In genomic region chr15:78680416-78681068, GRCh38 we compare ENCODE assay signal across 29 cellular contexts. TPM values are rescaled to one million over a fixed set of nuclear protein-coding genes. Genes with fewer than 3 reads are reported as not detected.
DNase-seq lines count a peak whose midpoint lies in the region; ATAC-seq and TF ChIP-seq lines count a peak whose summit lies in the region.
"Had no signal": no experiment of that assay in that cellular context is flagged by ENCODE, and none has a peak within 500 bp of the region (broad histone marks: within the 10 kb centered on the region; RNA-seq: fewer than 3 reads in every experiment).

No MANE protein-coding gene starts in this region.

- H3K36me3 Mint-ChIP-seq in WTC11 = no peaks in the 10 kb centered on the region
- H3K36me3 Mint-ChIP-seq: activated naive CD8-positive, alpha-beta T cell treated with anti-CD3 and anti-CD28 coated beads for 36 hours; memory B cell; naive thymus-derived CD8-positive, alpha-beta T cell; stimulated activated naive B cell treated with anti-CD40 and anti-IgM and Interleukin-4, amounts not matched to agents 10 μg/mL and 1 μg/mL and 100 μg/mL, for 72 hours had no signal

- H3K9me3 ChIP-seq in heart right ventricle = peaks cover 0 to 3% (median 0%) of the 10 kb centered on the region in 11 donors
- no peaks in the 10 kb centered on the region for H3K9me3 ChIP-seq in lower lobe of right lung
- H3K9me3 ChIP-seq: esophagus squamous epithelium, gastroesophageal sphincter, HAP-1 had no signal

- no peaks in the 10 kb centered on the region for H3K27me3 ChIP-seq in heart right ventricle
- H3K27me3 ChIP-seq in lower lobe of right lung (ENCODE audit: low read depth) = no peaks in the 10 kb centered on the region
- H3K27me3 ChIP-seq: esophagus squamous epithelium, gastroesophageal sphincter had no signal

- 0 out of 2 replicates have a peak, but pooled peaks cover 3% of the 10 kb centered on the region for H3K9me3 Mint-ChIP-seq in WTC11
- H3K9me3 Mint-ChIP-seq: activated naive CD8-positive, alpha-beta T cell treated with anti-CD3 and anti-CD28 coated beads for 36 hours; activated T-helper 1 cell treated with anti-CD3 and anti-CD28 coated beads, Interleukin-12 subunit alpha, Interleukin-12 subunit beta, Interleukin-2, Interleukin-4 antibody, amounts not matched to agents 30 ng/mL and 10 ng/mL and 1 ng/mL, durations not matched to agents 14 hours and 24 hours and 36 hours; CD4-positive, alpha-beta T cell; memory B cell; naive thymus-derived CD8-positive, alpha-beta T cell; stimulated activated naive B cell treated with anti-CD40 and anti-IgM and Interleukin-4, amounts not matched to agents 10 μg/mL and 1 μg/mL and 100 μg/mL, for 72 hours had no signal

- ATAC-seq in heart right ventricle = no peak
- peak; percentile 32 to 65 for ATAC-seq in lower lobe of right lung
- ATAC-seq in WTC11 = no peak
- ATAC-seq in GM21381 (IDR thresholded peaks at IDR 0.05; ENCODE audit: unreplicated experiment) = no peak
- ATAC-seq: gastroesophageal sphincter; naive thymus-derived CD8-positive, alpha-beta T cell; PC-3; T-helper 17 cell had no signal

- H3K27ac Mint-ChIP-seq in WTC11 = no peak overlapping the region
- H3K27ac Mint-ChIP-seq: activated naive CD8-positive, alpha-beta T cell treated with anti-CD3 and anti-CD28 coated beads for 36 hours; activated T-helper 1 cell treated with anti-CD3 and anti-CD28 coated beads, Interleukin-12 subunit alpha, Interleukin-12 subunit beta, Interleukin-2, Interleukin-4 antibody, amounts not matched to agents 30 ng/mL and 10 ng/mL and 1 ng/mL, durations not matched to agents 14 hours and 24 hours and 36 hours; CD4-positive, alpha-beta T cell; memory B cell; stimulated activated naive B cell treated with anti-CD40 and anti-IgM and Interleukin-4, amounts not matched to agents 10 μg/mL and 1 μg/mL and 100 μg/mL, for 72 hours; T-helper 17 cell had no signal

- H3K4me3 ChIP-seq in heart right ventricle (no peak overlapping the region), lower lobe of right lung (no peak overlapping the region)
- H3K4me3 ChIP-seq: esophagus squamous epithelium, gastroesophageal sphincter, HAP-1 had no signal

- TF ChIP-seq CTCF in heart right ventricle (IDR thresholded peaks at IDR 0.05) = no peak
- no peak for TF ChIP-seq CTCF in lower lobe of right lung (IDR thresholded peaks at IDR 0.05)
- TF ChIP-seq CTCF in WTC11 (IDR thresholded peaks at IDR 0.05) = no peak

- peaks cover 60% of the 10 kb centered on the region for H3K4me1 Mint-ChIP-seq in WTC11
- H3K4me1 Mint-ChIP-seq: activated naive CD8-positive, alpha-beta T cell treated with anti-CD3 and anti-CD28 coated beads for 36 hours; T-helper 17 cell had no signal

- POLR2A ChIA-PET in WTC11 (lab: Charles Lee) = no interaction called here

- 84 to 92% methylated on average over 11 of the region's 11 CpGs for WGBS in heart right ventricle, 2 donors

- H3K27ac ChIP-seq in heart right ventricle (no peak overlapping the region), lower lobe of right lung (no peak overlapping the region)
- H3K27ac ChIP-seq: esophagus squamous epithelium, gastroesophageal sphincter, parathyroid adenoma had no signal

- peak; percentile 72 for DNase-seq in cardiac septum (ENCODE audit: low spot score)
- no peak for DNase-seq in heart right ventricle
- DNase-seq in SK-N-DZ (ENCODE audit: low spot score) = peak; percentile 72
- DNase-seq in lower lobe of right lung = peak; percentile 48
- DNase-seq in WTC11 (ENCODE audit: low spot score) = no peak
- no peak for DNase-seq in NCI-H748 treated with DMSO at 0.1 percent for 48 hours (lab: John Stamatoyannopoulos, UW)
- no peak for DNase-seq in COR-L47 (lab: John Stamatoyannopoulos, UW)
- DNase-seq: activated CD4-positive, CD25-positive, alpha-beta regulatory T cell; activated naive CD8-positive, alpha-beta T cell treated with anti-CD3 and anti-CD28 coated beads for 36 hours; CD4-positive, alpha-beta T cell; effector memory CD4-positive, alpha-beta T cell; esophagus squamous epithelium; kidney; naive thymus-derived CD8-positive, alpha-beta T cell; NCI-H1105 treated with DMSO at 0.1 percent for 48 hours; NCI-H82; PC-3; SHP77 treated with DMSO at 0.1 percent for 48 hours; stimulated activated CD4-positive, alpha-beta T cell treated with anti-CD3 and anti-CD28 coated beads, Interleukin-1b, Interleukin-23, amount 100 ng/mL, for 48 hours; stimulated activated naive B cell treated with anti-CD40 and anti-IgM and Interleukin-4, amounts not matched to agents 10 μg/mL and 1 μg/mL and 100 μg/mL, for 72 hours; T-helper 17 cell had no signal

- peaks cover 0 to 7% (median 4%) of the 10 kb centered on the region in 9 donors for H3K4me1 ChIP-seq in heart right ventricle
- no peaks in the 10 kb centered on the region for H3K4me1 ChIP-seq in lower lobe of right lung

- no peaks in the 10 kb centered on the region for H3K36me3 ChIP-seq in heart right ventricle
- H3K36me3 ChIP-seq in lower lobe of right lung = no peaks in the 10 kb centered on the region
- H3K36me3 ChIP-seq: esophagus squamous epithelium, gastroesophageal sphincter, HAP-1 had no signal

- peaks cover 18% of the 10 kb centered on the region for H3K27me3 Mint-ChIP-seq in WTC11 (ENCODE audit: low read depth)
- H3K27me3 Mint-ChIP-seq: activated naive CD8-positive, alpha-beta T cell treated with anti-CD3 and anti-CD28 coated beads for 36 hours; CD4-positive, alpha-beta T cell; stimulated activated naive B cell treated with anti-CD40 and anti-IgM and Interleukin-4, amounts not matched to agents 10 μg/mL and 1 μg/mL and 100 μg/mL, for 72 hours had no signal

- CTCF ChIA-PET in WTC11 (lab: Charles Lee) = interaction anchor here (0.6 kb wide), 1 partner anchor 177 kb away, joined by 3 read pairs; no protein-coding TSS in a partner anchor

- intact Hi-C loops in cardiac septum (cut with DNase I) = no loop called here
- intact Hi-C loops in heart right ventricle (cut with DNase I) = no loop called here
- intact Hi-C loops in lower lobe of right lung (cut with DNase I) = no loop called here

- H3K4me3 Mint-ChIP-seq in WTC11 = no peak overlapping the region
- H3K4me3 Mint-ChIP-seq: activated naive CD8-positive, alpha-beta T cell treated with anti-CD3 and anti-CD28 coated beads for 36 hours; activated T-helper 1 cell treated with anti-CD3 and anti-CD28 coated beads, Interleukin-12 subunit alpha, Interleukin-12 subunit beta, Interleukin-2, Interleukin-4 antibody, amounts not matched to agents 30 ng/mL and 10 ng/mL and 1 ng/mL, durations not matched to agents 14 hours and 24 hours and 36 hours; CD4-positive, alpha-beta T cell; memory B cell; naive thymus-derived CD8-positive, alpha-beta T cell; stimulated activated naive B cell treated with anti-CD40 and anti-IgM and Interleukin-4, amounts not matched to agents 10 μg/mL and 1 μg/mL and 100 μg/mL, for 72 hours; T-helper 17 cell had no signal

TF ChIP-seq in WTC11, 78 proteins besides CTCF, POLR2A, EP300 and RAD21 (continues in another document):
- TF ChIP-seq, protein P1, sequence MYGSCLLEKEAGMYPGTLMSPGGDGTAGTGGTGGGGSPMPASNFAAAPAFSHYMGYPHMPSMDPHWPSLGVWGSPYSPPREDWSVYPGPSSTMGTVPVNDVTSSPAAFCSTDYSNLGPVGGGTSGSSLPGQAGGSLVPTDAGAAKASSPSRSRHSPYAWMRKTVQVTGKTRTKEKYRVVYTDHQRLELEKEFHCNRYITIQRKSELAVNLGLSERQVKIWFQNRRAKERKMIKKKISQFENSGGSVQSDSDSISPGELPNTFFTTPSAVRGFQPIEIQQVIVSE (CRISPR knock-in tag; IDR thresholded peaks at IDR 0.05; ENCODE audit: borderline replicate concordance) = no peak
- TF ChIP-seq, protein P2, sequence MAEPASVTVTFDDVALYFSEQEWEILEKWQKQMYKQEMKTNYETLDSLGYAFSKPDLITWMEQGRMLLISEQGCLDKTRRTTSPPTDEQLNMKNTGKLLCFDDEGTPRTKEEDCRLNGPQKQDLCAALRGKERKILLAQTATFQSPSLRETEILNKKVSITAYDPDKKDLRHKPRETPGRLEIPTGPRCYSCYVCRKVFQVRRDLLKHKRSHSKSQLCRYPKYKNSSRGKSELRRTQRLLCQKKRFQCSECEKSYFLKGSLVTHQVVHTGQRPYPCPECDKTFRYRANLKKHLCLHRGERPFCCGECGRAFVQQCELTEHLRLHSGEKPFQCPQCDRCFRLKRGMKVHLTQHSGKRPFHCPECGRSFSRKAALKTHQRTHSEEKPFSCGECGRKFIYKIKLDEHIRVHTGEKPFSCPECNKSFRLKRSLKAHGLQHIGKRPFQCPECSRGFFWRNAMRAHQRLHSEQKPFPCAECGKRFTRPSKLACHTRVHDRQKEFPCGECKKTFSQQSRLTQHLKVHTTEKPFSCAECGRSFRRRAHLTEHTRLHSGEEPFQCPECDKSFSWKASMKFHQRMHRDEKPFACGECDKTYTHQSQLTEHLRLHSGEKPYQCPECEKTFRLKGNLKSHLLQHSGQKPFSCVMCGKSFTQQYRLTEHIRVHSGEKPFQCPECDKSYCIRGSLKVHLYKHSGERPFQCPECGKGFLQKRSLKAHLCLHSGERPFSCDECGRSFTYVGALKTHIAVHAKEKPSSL (CRISPR knock-in tag; conservative IDR thresholded peaks at IDR 0.05) = no peak
- TF ChIP-seq ZNF219 (CRISPR knock-in tag; IDR thresholded peaks at IDR 0.05; ENCODE audit: borderline replicate concordance) = no peak
- no peak for TF ChIP-seq CREM (CRISPR knock-in tag; IDR thresholded peaks at IDR 0.05)
- no peak for TF ChIP-seq TCF7 (CRISPR knock-in tag; IDR thresholded peaks at IDR 0.05; ENCODE audit: low read depth)
- no peak for TF ChIP-seq E2F4 (CRISPR knock-in tag; IDR thresholded peaks at IDR 0.05; ENCODE audit: borderline replicate concordance, low read depth)

RNA-seq across cellular contexts. Expression of gene CHRNB4, which starts 39.5 kb away (rescaled TPM):
- not detected for total RNA-seq in cardiac septum
- under 1 TPM in 2 of 10 donors, not detected in 8; 0.11 to 0.13 TPM for total RNA-seq in heart right ventricle
- under 1 TPM in 1 of 2 donors, not detected in 1; 0.01 TPM for polyA plus RNA-seq in heart right ventricle
- polyA plus RNA-seq in SK-N-DZ (2014; cell fraction: cytosol; rRNA removed) = 38.0 and 38.9 TPM in 2 replicates
- 18.3 and 33.6 TPM in 2 replicates for polyA plus RNA-seq in SK-N-DZ (2014; cell fraction: nucleus; rRNA removed)
- not detected for total RNA-seq in lower lobe of right lung
- 3.7 to 10.1 TPM (median 4.0 TPM) in 3 replicates for total RNA-seq in WTC11 (2021)
- total RNA-seq: activated naive CD8-positive, alpha-beta T cell treated with anti-CD3 and anti-CD28 coated beads for 36 hours; activated T-helper 1 cell treated with anti-CD3 and anti-CD28 coated beads, Interleukin-12 subunit alpha, Interleukin-12 subunit beta, Interleukin-2, Interleukin-4 antibody, amounts not matched to agents 30 ng/mL and 10 ng/mL and 1 ng/mL, durations not matched to agents 14 hours and 24 hours and 36 hours; CD4-positive, alpha-beta T cell; LHCN-M2; naive thymus-derived CD8-positive, alpha-beta T cell; PC-3; T-helper 17 cell had no signal
- polyA plus RNA-seq: AG04450; naive thymus-derived CD8-positive, alpha-beta T cell had no signal

RNA-seq across cellular contexts. Expression of gene CHRNA3, which starts 59.7 kb away (rescaled TPM):
- 0.65 TPM for total RNA-seq in cardiac septum
- 1 to 10 TPM in 3 of 10 donors, under 1 TPM in 4, not detected in 3; 0.08 to 9.2 (median 0.64) TPM for total RNA-seq in heart right ventricle
- polyA plus RNA-seq in heart right ventricle = under 1 TPM in 1 of 2 donors, not detected in 1; 0.04 TPM
- polyA plus RNA-seq in SK-N-DZ (2014; cell fraction: cytosol; rRNA removed) = 171 and 197 TPM in 2 replicates
- polyA plus RNA-seq in SK-N-DZ (2014; cell fraction: nucleus; rRNA removed) = 241 and 272 TPM in 2 replicates
- 1.3 TPM for total RNA-seq in lower lobe of right lung
- total RNA-seq in WTC11 (2021) = 2.2 to 4.4 TPM (median 3.2 TPM) in 3 replicates
- total RNA-seq: activated naive CD8-positive, alpha-beta T cell treated with anti-CD3 and anti-CD28 coated beads for 36 hours; activated T-helper 1 cell treated with anti-CD3 and anti-CD28 coated beads, Interleukin-12 subunit alpha, Interleukin-12 subunit beta, Interleukin-2, Interleukin-4 antibody, amounts not matched to agents 30 ng/mL and 10 ng/mL and 1 ng/mL, durations not matched to agents 14 hours and 24 hours and 36 hours; CD4-positive, alpha-beta T cell; kidney; LHCN-M2; naive thymus-derived CD8-positive, alpha-beta T cell; PC-3; T-helper 17 cell had no signal
- polyA plus RNA-seq: AG04450; naive thymus-derived CD8-positive, alpha-beta T cell had no signal

Comparison
In these comparisons a context has a peak if more than half of its experiments do, and no peak if none do; other contexts are left out.
1. DNase-seq: peak in cardiac septum (single experiment), SK-N-DZ (single experiment) and lower lobe of right lung (single experiment); none in heart right ventricle (0 of 2), WTC11 (single experiment), NCI-H748 treated with DMSO at 0.1 percent for 48 hours (single experiment) and COR-L47 (single experiment).
2. ATAC-seq: peak in lower lobe of right lung (2 of 2); none in heart right ventricle (0 of 8), WTC11 (single experiment) and GM21381 (single experiment).